ENCODE assay signal across 10 cellular contexts in the genomic region with DNA sequence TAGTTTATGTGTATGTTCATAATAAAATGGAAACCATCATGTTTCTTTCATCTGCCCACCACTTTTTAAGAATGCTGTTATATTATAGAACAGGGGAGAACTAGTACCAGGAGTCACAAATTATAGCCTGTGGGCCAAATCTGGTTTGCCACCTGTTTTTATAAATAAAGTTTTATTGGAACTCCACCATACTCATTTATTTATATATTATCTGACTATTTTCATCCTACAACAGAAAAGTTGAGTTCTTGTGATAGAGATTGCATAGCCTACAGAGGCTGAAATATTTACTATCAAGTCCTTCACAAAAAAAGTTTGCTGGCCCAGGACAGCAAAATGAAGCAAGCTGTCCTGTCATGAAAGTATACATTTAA. TPM values are rescaled to one million over a fixed set of nuclear protein-coding genes. Genes with fewer than 3 reads are reported as not detected.
DNase-seq lines count a peak whose midpoint lies in the region; ATAC-seq, FAIRE-seq and TF ChIP-seq lines count a peak whose summit lies in the region.
"Had no signal": no experiment of that assay in that cellular context is flagged by ENCODE, and none has a peak within 500 bp of the region (broad histone marks: within the 10 kb centered on the region; RNA-seq: fewer than 3 reads in every experiment).

No MANE protein-coding gene starts in this region.

- H4K20me1 ChIP-seq in GM23338 (replicated peaks; ENCODE audit: insufficient read depth) = no peaks in the 10 kb centered on the region

- H3K27me3 Mint-ChIP-seq in GM23338 (ENCODE audit: insufficient read depth, low read depth, poor library complexity) = no peaks in the 10 kb centered on the region
- no peaks in the 10 kb centered on the region for H3K27me3 Mint-ChIP-seq in T-helper 17 cell
- peaks cover 2% of the 10 kb centered on the region for H3K27me3 Mint-ChIP-seq in endothelial cell (ENCODE audit: unreplicated experiment)

- no peaks in the 10 kb centered on the region; the same call in 1 of the 2 replicates for H3K9me2 ChIP-seq in GM23338 (ENCODE audit: insufficient read depth)

- H3K4me3 ChIP-seq in GM23338 = no peak overlapping the region
- H3K4me3 ChIP-seq in skeletal muscle tissue (ENCODE audit: low read length in 3 of 3) = no peak overlapping the region

- no peak overlapping the region for H2AFZ ChIP-seq in GM23338

- no peak for TF ChIP-seq POLR2A in GM12892 (IDR thresholded peaks at IDR 0.05; ENCODE audit: low read depth, low read length)

- H3K4me1 ChIP-seq in GM23338 (ENCODE audit: insufficient read depth) (peaks cover 20% of the 10 kb centered on the region), skeletal muscle tissue (ENCODE audit: control insufficient read depth in 3 of 3, insufficient read depth in 3 of 3, low read length in 3 of 3) (peaks cover 25 to 50% (median 45%) of the 10 kb centered on the region in 3 donors)

- H3K27ac Mint-ChIP-seq in GM23338 = no peak overlapping the region
- no peak overlapping the region for H3K27ac Mint-ChIP-seq in T-helper 17 cell
- peak overlapping the region; percentile 98 for H3K27ac Mint-ChIP-seq in endothelial cell (ENCODE audit: unreplicated experiment)

- H3K36me3 ChIP-seq in GM23338 (ENCODE audit: insufficient read depth) (no peaks in the 10 kb centered on the region), skeletal muscle tissue (ENCODE audit: control insufficient read depth in 3 of 3, insufficient read depth in 3 of 3, low read length in 3 of 3) (peaks cover 0 to 5% (median 0%) of the 10 kb centered on the region in 3 donors)

- H3K4me3 Mint-ChIP-seq in GM23338 (no peak overlapping the region), T-helper 17 cell (peak overlapping the region; percentile 74), endothelial cell (ENCODE audit: unreplicated experiment) (peak overlapping the region; percentile 77)

- H3K9ac ChIP-seq in skeletal muscle tissue (ENCODE audit: low read depth in 1 of 3, low read length in 3 of 3) = no peak overlapping the region

- H3K36me3 Mint-ChIP-seq in GM23338 (ENCODE audit: low read depth) = no peaks in the 10 kb centered on the region
- no peaks in the 10 kb centered on the region for H3K36me3 Mint-ChIP-seq in T-helper 17 cell (ENCODE audit: low read depth)
- no peaks in the 10 kb centered on the region for H3K36me3 Mint-ChIP-seq in endothelial cell (ENCODE audit: low read depth, unreplicated experiment)

- H3K9me3 Mint-ChIP-seq in GM23338 = no peaks in the 10 kb centered on the region
- no peaks in the 10 kb centered on the region for H3K9me3 Mint-ChIP-seq in endothelial cell (ENCODE audit: unreplicated experiment)

- H3K9me3 ChIP-seq in T-helper 17 cell (ENCODE audit: control insufficient read depth, low read length, poor library complexity, severe bottlenecking) (no peaks in the 10 kb centered on the region), skeletal muscle tissue (ENCODE audit: control insufficient read depth in 3 of 3, low read length in 3 of 3) (no peaks in the 10 kb centered on the region)

- H3K4me1 Mint-ChIP-seq in GM23338 = peaks cover 32% of the 10 kb centered on the region
- H3K4me1 Mint-ChIP-seq in T-helper 17 cell = peaks cover 30% of the 10 kb centered on the region
- peaks cover 60% of the 10 kb centered on the region for H3K4me1 Mint-ChIP-seq in endothelial cell (ENCODE audit: unreplicated experiment)

- no peaks in the 10 kb centered on the region for H3K79me2 ChIP-seq in GM23338 (replicated peaks; ENCODE audit: insufficient read depth)

- no peaks in the 10 kb centered on the region; the same call in 1 of the 2 replicates for H3F3A ChIP-seq in GM23338 (replicated peaks; ENCODE audit: low read depth)

- H3K27me3 ChIP-seq in GM23338 (ENCODE audit: insufficient read depth) = no peaks in the 10 kb centered on the region
- H3K27me3 ChIP-seq in skeletal muscle tissue (ENCODE audit: control insufficient read depth in 3 of 3, insufficient read depth in 3 of 3, low read length in 3 of 3) = no peaks in the 10 kb centered on the region

- H3K4me2 ChIP-seq in GM23338 = peak overlapping the region; percentile 56

- DNase-seq in GM23338 (ENCODE audit: low spot score) = no peak
- DNase-seq in T-helper 17 cell = no peak
- no peak for DNase-seq in endothelial cell (ENCODE audit: low spot score)
- no peak for DNase-seq in GM12892 (ENCODE audit: insufficient read length)
- DNase-seq: DMS53; stimulated activated CD4-positive, alpha-beta T cell treated with anti-CD3 and anti-CD28 coated beads, Interleukin-4, amount 100 ng/mL, for 1 hour had no signal

- ATAC-seq in GM23338 (no peak), T-helper 17 cell (no peak), HG03139 (IDR thresholded peaks at IDR 0.05; ENCODE audit: unreplicated experiment) (no peak), GM19467 (IDR thresholded peaks at IDR 0.05; ENCODE audit: unreplicated experiment) (no peak)

- H3K27ac ChIP-seq in GM23338 (ENCODE audit: low read depth) = peak overlapping the region; percentile 82
- peak overlapping the region; percentile 64 for H3K27ac ChIP-seq in skeletal muscle tissue (ENCODE audit: low read depth, low read length)

- no peak for TF ChIP-seq CTCF in GM23338 (conservative IDR thresholded peaks at IDR 0.05; ENCODE audit: low read depth in 2 of 2)
- TF ChIP-seq CTCF in endothelial cell (IDR thresholded peaks at IDR 0.05; ENCODE audit: unreplicated experiment) = no peak

- no peak for FAIRE-seq in GM12892 (lab: Jason Lieb, UNC)
- FAIRE-seq: HTR-8/SVneo had no signal

TF ChIP-seq in GM23338, 12 proteins besides CTCF, POLR2A, EP300 and RAD21:
- TF ChIP-seq, protein P1, sequence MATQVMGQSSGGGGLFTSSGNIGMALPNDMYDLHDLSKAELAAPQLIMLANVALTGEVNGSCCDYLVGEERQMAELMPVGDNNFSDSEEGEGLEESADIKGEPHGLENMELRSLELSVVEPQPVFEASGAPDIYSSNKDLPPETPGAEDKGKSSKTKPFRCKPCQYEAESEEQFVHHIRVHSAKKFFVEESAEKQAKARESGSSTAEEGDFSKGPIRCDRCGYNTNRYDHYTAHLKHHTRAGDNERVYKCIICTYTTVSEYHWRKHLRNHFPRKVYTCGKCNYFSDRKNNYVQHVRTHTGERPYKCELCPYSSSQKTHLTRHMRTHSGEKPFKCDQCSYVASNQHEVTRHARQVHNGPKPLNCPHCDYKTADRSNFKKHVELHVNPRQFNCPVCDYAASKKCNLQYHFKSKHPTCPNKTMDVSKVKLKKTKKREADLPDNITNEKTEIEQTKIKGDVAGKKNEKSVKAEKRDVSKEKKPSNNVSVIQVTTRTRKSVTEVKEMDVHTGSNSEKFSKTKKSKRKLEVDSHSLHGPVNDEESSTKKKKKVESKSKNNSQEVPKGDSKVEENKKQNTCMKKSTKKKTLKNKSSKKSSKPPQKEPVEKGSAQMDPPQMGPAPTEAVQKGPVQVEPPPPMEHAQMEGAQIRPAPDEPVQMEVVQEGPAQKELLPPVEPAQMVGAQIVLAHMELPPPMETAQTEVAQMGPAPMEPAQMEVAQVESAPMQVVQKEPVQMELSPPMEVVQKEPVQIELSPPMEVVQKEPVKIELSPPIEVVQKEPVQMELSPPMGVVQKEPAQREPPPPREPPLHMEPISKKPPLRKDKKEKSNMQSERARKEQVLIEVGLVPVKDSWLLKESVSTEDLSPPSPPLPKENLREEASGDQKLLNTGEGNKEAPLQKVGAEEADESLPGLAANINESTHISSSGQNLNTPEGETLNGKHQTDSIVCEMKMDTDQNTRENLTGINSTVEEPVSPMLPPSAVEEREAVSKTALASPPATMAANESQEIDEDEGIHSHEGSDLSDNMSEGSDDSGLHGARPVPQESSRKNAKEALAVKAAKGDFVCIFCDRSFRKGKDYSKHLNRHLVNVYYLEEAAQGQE (IDR thresholded peaks at IDR 0.05; ENCODE audit: unreplicated experiment) = no peak
- TF ChIP-seq ZNF331 (CRISPR knock-in tag; IDR thresholded peaks at IDR 0.05; ENCODE audit: low read depth) (no peak), CREB1 (CRISPR knock-in tag; IDR thresholded peaks at IDR 0.05; ENCODE audit: low read depth) (no peak), STAT1 (IDR thresholded peaks at IDR 0.05; ENCODE audit: unreplicated experiment) (no peak), EZH2 (IDR thresholded peaks at IDR 0.05; ENCODE audit: low read depth, unreplicated experiment) (no peak), EZH2phosphoT487 (IDR thresholded peaks at IDR 0.05; ENCODE audit: unreplicated experiment) (no peak), NANOG (IDR thresholded peaks at IDR 0.05; ENCODE audit: borderline replicate concordance) (no peak), JUNB (IDR thresholded peaks at IDR 0.05; ENCODE audit: unreplicated experiment) (no peak)

RNA-seq across cellular contexts. Expression of a gene that starts 41.3 kb away (rescaled TPM):
- total RNA-seq in GM23338 (2014; rRNA removed; shearing (Covaris generic)) = not detected in 2 replicates
- polyA plus RNA-seq in GM23338 (2016; fragmentation: Nextera tagmentation; extraction: Ambion mirVana) = 1.3 and 1.6 TPM in 2 replicates
- total RNA-seq in T-helper 17 cell = under 1 TPM in 1 of 2 donors, not detected in 1; 0.82 TPM
- 19.1 TPM for total RNA-seq in endothelial cell (ENCODE audit: unreplicated experiment)
- 29.2 TPM for total RNA-seq in skeletal muscle tissue
- polyA plus RNA-seq in GM12892 (2012; ENCODE audit: missing spikeins) = 2.6 TPM

Comparison
In these comparisons a context has a peak if more than half of its experiments do, and no peak if none do; other contexts are left out.
1. RNA of a gene that starts 41.3 kb away (total RNA-seq): 29.2 TPM in skeletal muscle tissue (single experiment) and 19.1 TPM in endothelial cell (single experiment); 0.82 TPM in T-helper 17 cell and not detected in GM23338; every median in the first group is over 10 times any median in the second.